Comparison of ENCODE assay signal across 3 cellular contexts in genomic region chr20:16312998-16313397, GRCh38.
A peak's percentile ranks its signal among the peaks of the same experiment; 100 is the strongest.
TF ChIP-seq lines count a peak whose summit lies in the region.

No MANE protein-coding gene starts in this region.

TF ChIP-seq in HepG2, 621 proteins besides CTCF, POLR2A, EP300 and RAD21:
- TF ChIP-seq ZNF644 (CRISPR knock-in tag; IDR thresholded peaks at IDR 0.05; ENCODE audit: low read depth) (no peak), MAFF (IDR thresholded peaks at IDR 0.05; ENCODE audit: low read depth, low read length) (peak; percentile 84), MAFK (conservative IDR thresholded peaks at IDR 0.05 in 1 of 2, IDR thresholded peaks at IDR 0.05 in 1 of 2; ENCODE audit: low read length in 2 of 2) (peak; percentile 84 to 89)
TF ChIP-seq in HepG2: peak in this region for 2.

TF ChIP-seq in IMR-90, 13 proteins besides CTCF, POLR2A, EP300 and RAD21:
- TF ChIP-seq MAFK (IDR thresholded peaks at IDR 0.05; ENCODE audit: low read depth, low read length) (peak; percentile 52), BHLHE40 (IDR thresholded peaks at IDR 0.05; ENCODE audit: low read depth, low read length) (no peak)

TF ChIP-seq in K562, 482 proteins besides CTCF, POLR2A, EP300 and RAD21:
- TF ChIP-seq ZNF316 (IDR thresholded peaks at IDR 0.05), result peak; percentile 8; the same call in 1 of the 2 replicates
- TF ChIP-seq KAT7 (CRISPR knock-in tag; IDR thresholded peaks at IDR 0.05; ENCODE audit: borderline replicate concordance), result no peak
- no peak for TF ChIP-seq PHTF2 (CRISPR knock-in tag; IDR thresholded peaks at IDR 0.05)
- TF ChIP-seq ZNF445 (CRISPR knock-in tag; IDR thresholded peaks at IDR 0.05; ENCODE audit: low read depth), result no peak
- no peak for TF ChIP-seq SLC30A9 (CRISPR knock-in tag; IDR thresholded peaks at IDR 0.05)
